1 cellular context compared by ENCODE assay signal in genomic region chr7:30908681-30909080, GRCh38.
TF ChIP-seq lines count a peak whose summit lies in the region.

No MANE protein-coding gene starts in this region.

TF ChIP-seq in GM12878, 131 proteins besides CTCF, POLR2A, EP300 and RAD21:
- TF ChIP-seq PML (IDR thresholded peaks at IDR 0.05; ENCODE audit: low read length) (no peak), BHLHE40 (IDR thresholded peaks at IDR 0.05; ENCODE audit: borderline replicate concordance in 1 of 2, low read depth in 2 of 2, low read length in 1 of 2) (peak in 1 of 2 experiments; percentile 51; a peak in 1 of 4 replicates), SMC3 (IDR thresholded peaks at IDR 0.05; ENCODE audit: borderline replicate concordance, low read length) (0 out of 2 replicates have a peak, but pooled peaks have one; percentile 10)
TF ChIP-seq in GM12878: peak in this region for 2.
